Comparison of ENCODE assay signal across 1 cellular context in genomic region chr17:1179635-1180433, GRCh38.
A peak's percentile ranks its signal among the peaks of the same experiment; 100 is the strongest.
TF ChIP-seq lines count a peak whose summit lies in the region.

Gene ABR, minus strand, starts transcription at chr17:1179981. Its CDS starts 254 bp downstream, at chr17:1179727.

TF ChIP-seq in GM12878, 131 proteins besides CTCF, POLR2A, EP300 and RAD21 (continued from another document):
- TF ChIP-seq EGR1 (IDR thresholded peaks at IDR 0.05; ENCODE audit: borderline replicate concordance in 1 of 2, low read depth in 2 of 2, low read length in 2 of 2): peak in 1 of 2 experiments; percentile 61; a peak in 1 of 3 replicates
- no peak for TF ChIP-seq YBX1 (IDR thresholded peaks at IDR 0.05)
- 0 out of 2 replicates have a peak, but pooled peaks have one; percentile 29 for TF ChIP-seq NR2F1 (conservative IDR thresholded peaks at IDR 0.05)
- TF ChIP-seq, protein P1, sequence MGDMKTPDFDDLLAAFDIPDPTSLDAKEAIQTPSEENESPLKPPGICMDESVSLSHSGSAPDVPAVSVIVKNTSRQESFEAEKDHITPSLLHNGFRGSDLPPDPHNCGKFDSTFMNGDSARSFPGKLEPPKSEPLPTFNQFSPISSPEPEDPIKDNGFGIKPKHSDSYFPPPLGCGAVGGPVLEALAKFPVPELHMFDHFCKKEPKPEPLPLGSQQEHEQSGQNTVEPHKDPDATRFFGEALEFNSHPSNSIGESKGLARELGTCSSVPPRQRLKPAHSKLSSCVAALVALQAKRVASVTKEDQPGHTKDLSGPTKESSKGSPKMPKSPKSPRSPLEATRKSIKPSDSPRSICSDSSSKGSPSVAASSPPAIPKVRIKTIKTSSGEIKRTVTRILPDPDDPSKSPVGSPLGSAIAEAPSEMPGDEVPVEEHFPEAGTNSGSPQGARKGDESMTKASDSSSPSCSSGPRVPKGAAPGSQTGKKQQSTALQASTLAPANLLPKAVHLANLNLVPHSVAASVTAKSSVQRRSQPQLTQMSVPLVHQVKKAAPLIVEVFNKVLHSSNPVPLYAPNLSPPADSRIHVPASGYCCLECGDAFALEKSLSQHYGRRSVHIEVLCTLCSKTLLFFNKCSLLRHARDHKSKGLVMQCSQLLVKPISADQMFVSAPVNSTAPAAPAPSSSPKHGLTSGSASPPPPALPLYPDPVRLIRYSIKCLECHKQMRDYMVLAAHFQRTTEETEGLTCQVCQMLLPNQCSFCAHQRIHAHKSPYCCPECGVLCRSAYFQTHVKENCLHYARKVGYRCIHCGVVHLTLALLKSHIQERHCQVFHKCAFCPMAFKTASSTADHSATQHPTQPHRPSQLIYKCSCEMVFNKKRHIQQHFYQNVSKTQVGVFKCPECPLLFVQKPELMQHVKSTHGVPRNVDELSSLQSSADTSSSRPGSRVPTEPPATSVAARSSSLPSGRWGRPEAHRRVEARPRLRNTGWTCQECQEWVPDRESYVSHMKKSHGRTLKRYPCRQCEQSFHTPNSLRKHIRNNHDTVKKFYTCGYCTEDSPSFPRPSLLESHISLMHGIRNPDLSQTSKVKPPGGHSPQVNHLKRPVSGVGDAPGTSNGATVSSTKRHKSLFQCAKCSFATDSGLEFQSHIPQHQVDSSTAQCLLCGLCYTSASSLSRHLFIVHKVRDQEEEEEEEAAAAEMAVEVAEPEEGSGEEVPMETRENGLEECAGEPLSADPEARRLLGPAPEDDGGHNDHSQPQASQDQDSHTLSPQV (IDR thresholded peaks at IDR 0.05): no peak
- TF ChIP-seq GABPA (IDR thresholded peaks at IDR 0.05; ENCODE audit: low read depth): no peak
- TF ChIP-seq FOS (IDR thresholded peaks at IDR 0.05; ENCODE audit: borderline replicate concordance, extremely low read depth, insufficient read length): no peak
- no peak for TF ChIP-seq MXI1 (IDR thresholded peaks at IDR 0.05; ENCODE audit: low read depth, low read length)
- TF ChIP-seq SMARCA5 (IDR thresholded peaks at IDR 0.05): no peak
- no peak for TF ChIP-seq FOXK2 (IDR thresholded peaks at IDR 0.05)
- 0 out of 2 replicates have a peak, but pooled peaks have one; percentile 25 for TF ChIP-seq DPF2 (IDR thresholded peaks at IDR 0.05)
- TF ChIP-seq, protein P2, sequence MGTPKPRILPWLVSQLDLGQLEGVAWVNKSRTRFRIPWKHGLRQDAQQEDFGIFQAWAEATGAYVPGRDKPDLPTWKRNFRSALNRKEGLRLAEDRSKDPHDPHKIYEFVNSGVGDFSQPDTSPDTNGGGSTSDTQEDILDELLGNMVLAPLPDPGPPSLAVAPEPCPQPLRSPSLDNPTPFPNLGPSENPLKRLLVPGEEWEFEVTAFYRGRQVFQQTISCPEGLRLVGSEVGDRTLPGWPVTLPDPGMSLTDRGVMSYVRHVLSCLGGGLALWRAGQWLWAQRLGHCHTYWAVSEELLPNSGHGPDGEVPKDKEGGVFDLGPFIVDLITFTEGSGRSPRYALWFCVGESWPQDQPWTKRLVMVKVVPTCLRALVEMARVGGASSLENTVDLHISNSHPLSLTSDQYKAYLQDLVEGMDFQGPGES (IDR thresholded peaks at IDR 0.05): no peak
- TF ChIP-seq HDAC6 (IDR thresholded peaks at IDR 0.05; ENCODE audit: unreplicated experiment): no peak
- no peak for TF ChIP-seq FOXM1 (IDR thresholded peaks at IDR 0.05; ENCODE audit: low read depth, low read length)
- TF ChIP-seq MYC (IDR thresholded peaks at IDR 0.05; ENCODE audit: insufficient read depth, insufficient read length, insufficient replicate concordance, low read length, severe bottlenecking): no peak
- TF ChIP-seq HDAC2 (IDR thresholded peaks at IDR 0.05): no peak
- TF ChIP-seq, protein P3, sequence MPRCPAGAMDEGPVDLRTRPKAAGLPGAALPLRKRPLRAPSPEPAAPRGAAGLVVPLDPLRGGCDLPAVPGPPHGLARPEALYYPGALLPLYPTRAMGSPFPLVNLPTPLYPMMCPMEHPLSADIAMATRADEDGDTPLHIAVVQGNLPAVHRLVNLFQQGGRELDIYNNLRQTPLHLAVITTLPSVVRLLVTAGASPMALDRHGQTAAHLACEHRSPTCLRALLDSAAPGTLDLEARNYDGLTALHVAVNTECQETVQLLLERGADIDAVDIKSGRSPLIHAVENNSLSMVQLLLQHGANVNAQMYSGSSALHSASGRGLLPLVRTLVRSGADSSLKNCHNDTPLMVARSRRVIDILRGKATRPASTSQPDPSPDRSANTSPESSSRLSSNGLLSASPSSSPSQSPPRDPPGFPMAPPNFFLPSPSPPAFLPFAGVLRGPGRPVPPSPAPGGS (IDR thresholded peaks at IDR 0.05; ENCODE audit: borderline replicate concordance, insufficient read depth, low read depth, low read length, poor library complexity, severe bottlenecking): no peak
- TF ChIP-seq SMAD5 (IDR thresholded peaks at IDR 0.05; ENCODE audit: low read depth): no peak
- TF ChIP-seq IKZF1 (conservative IDR thresholded peaks at IDR 0.05): peak; percentile 48
- no peak for TF ChIP-seq SKIL (IDR thresholded peaks at IDR 0.05; ENCODE audit: low read depth, poor library complexity, severe bottlenecking)
- 0 out of 4 replicates have a peak, but pooled peaks of 1 of the 2 experiments have one; percentile 17 for TF ChIP-seq BHLHE40 (IDR thresholded peaks at IDR 0.05; ENCODE audit: borderline replicate concordance in 1 of 2, low read depth in 2 of 2, low read length in 1 of 2)
- no peak for TF ChIP-seq KAT2A (conservative IDR thresholded peaks at IDR 0.05; ENCODE audit: control insufficient read depth, low read depth, low read length)
- TF ChIP-seq YY1 (IDR thresholded peaks at IDR 0.05; ENCODE audit: low read depth, low read length): no peak
- no peak for TF ChIP-seq CEBPB (IDR thresholded peaks at IDR 0.05; ENCODE audit: borderline replicate concordance in 1 of 2, low read depth in 2 of 2, low read length in 2 of 2)
- TF ChIP-seq SUZ12 (IDR thresholded peaks at IDR 0.05; ENCODE audit: unreplicated experiment): no peak
- no peak for TF ChIP-seq E2F8 (IDR thresholded peaks at IDR 0.05; ENCODE audit: low read depth, partially characterized antibody)
- TF ChIP-seq EED (IDR thresholded peaks at IDR 0.05; ENCODE audit: low read depth): 0 out of 2 replicates have a peak, but pooled peaks have one; percentile 13
- no peak for TF ChIP-seq MTA3 (IDR thresholded peaks at IDR 0.05; ENCODE audit: borderline replicate concordance, low read length)
- no peak for TF ChIP-seq POLR2AphosphoS5 (IDR thresholded peaks at IDR 0.05; ENCODE audit: low read length)
- no peak for TF ChIP-seq RAD51 (IDR thresholded peaks at IDR 0.05)
